In the genomic region with DNA sequence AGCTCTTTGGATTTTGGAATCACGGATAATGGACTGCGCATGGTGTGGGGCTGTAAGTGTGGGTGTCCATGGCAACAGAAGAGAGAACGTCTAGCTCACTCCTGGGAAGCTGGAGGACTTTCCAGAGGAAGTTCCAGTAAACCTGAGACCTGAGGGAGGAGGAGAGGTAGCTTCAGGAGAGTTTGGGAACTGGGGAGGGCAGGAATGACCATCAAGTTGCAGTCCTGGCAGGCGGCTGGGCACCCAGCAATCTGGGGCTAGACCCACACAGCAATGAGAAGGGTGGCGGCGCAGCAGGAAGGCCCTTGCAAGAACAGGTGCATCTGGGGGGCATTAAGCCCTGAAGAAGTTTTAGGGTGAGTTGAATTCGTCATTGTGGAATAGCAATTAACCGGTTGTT, we compare ENCODE assay signal across 15 cellular contexts.
"Had no signal": no experiment of that assay in that cellular context is flagged by ENCODE, and none has a peak within 500 bp of the region (broad histone marks: within the 10 kb centered on the region; RNA-seq: fewer than 3 reads in every experiment).

No MANE protein-coding gene starts in this region.

- H3K27me3 Mint-ChIP-seq: IgD-negative memory B cell had no signal

- H3K27ac Mint-ChIP-seq: IgD-negative memory B cell had no signal

- H3K4me3 Mint-ChIP-seq: IgD-negative memory B cell had no signal

- H3K9me3 Mint-ChIP-seq: IgD-negative memory B cell had no signal

- H3K4me1 Mint-ChIP-seq: IgD-negative memory B cell had no signal

- DNase-seq: Kasumi-1, MM.1S, NCI-H1092 treated with DMSO at 0.1 percent for 48 hours, NCI-H1436, NCI-H187, NCI-H2029, NCI-H2081 treated with DMSO at 0.1 percent for 48 hours, NCI-H2227 treated with DMSO at 0.1 percent for 48 hours, NCI-H446, NCI-H510A, NCI-H526 treated with DMSO at 0.1 percent for 48 hours, Right ventricle myocardium superior, RPMI8226, SIG-M5 had no signal
